ENCODE assay signal across 18 cellular contexts in genomic region chr3:43723121-43723734, GRCh38. TPM values are rescaled to one million over a fixed set of nuclear protein-coding genes. Genes with fewer than 3 reads are reported as not detected.
DNase-seq lines count a peak whose midpoint lies in the region; ATAC-seq and TF ChIP-seq lines count a peak whose summit lies in the region.
"Had no signal": no experiment of that assay in that cellular context is flagged by ENCODE, and none has a peak within 500 bp of the region (broad histone marks: within the 10 kb centered on the region; RNA-seq: fewer than 3 reads in every experiment).

No MANE protein-coding gene starts in this region.

- H3K36me3 Mint-ChIP-seq in activated T-helper 17 cell treated with anti-CD3 and anti-CD28 coated beads, Interleukin-2, amount 50 U/mL, for 72 hours (ENCODE audit: low read depth) = peaks cover 34% of the 10 kb centered on the region
- H3K36me3 Mint-ChIP-seq: type B pancreatic cell had no signal

- no peaks in the 10 kb centered on the region for H3K27me3 Mint-ChIP-seq in activated T-helper 17 cell treated with anti-CD3 and anti-CD28 coated beads, Interleukin-2, amount 50 U/mL, for 72 hours
- H3K27me3 Mint-ChIP-seq: activated B cell treated with CpG ODN at 0.5 μM for 24 hours; activated naive CD8-positive, alpha-beta T cell treated with anti-CD3 and anti-CD28 coated beads for 36 hours; CD4-positive, alpha-beta T cell; stimulated activated memory B cell treated with anti-CD40 and anti-IgM and Interleukin-4, amounts not matched to agents 10 μg/mL and 1 μg/mL and 100 μg/mL, for 72 hours; type B pancreatic cell had no signal

- ATAC-seq in HG03196 (IDR thresholded peaks at IDR 0.05; ENCODE audit: unreplicated experiment) = no peak
- ATAC-seq in activated T-helper 17 cell treated with anti-CD3 and anti-CD28 coated beads, Interleukin-2, amount 50 U/mL, for 72 hours (replicated peaks) = no peak
- ATAC-seq: stimulated activated memory B cell treated with anti-CD40 and anti-IgM and Interleukin-4, amounts not matched to agents 10 μg/mL and 1 μg/mL and 100 μg/mL, for 72 hours had no signal

- no peaks in the 10 kb centered on the region for H3K4me1 Mint-ChIP-seq in activated T-helper 17 cell treated with anti-CD3 and anti-CD28 coated beads, Interleukin-2, amount 50 U/mL, for 72 hours
- H3K4me1 Mint-ChIP-seq: activated B cell treated with CpG ODN at 0.5 μM for 24 hours; activated naive CD8-positive, alpha-beta T cell treated with anti-CD3 and anti-CD28 coated beads for 36 hours; stimulated activated memory B cell treated with anti-CD40 and anti-IgM and Interleukin-4, amounts not matched to agents 10 μg/mL and 1 μg/mL and 100 μg/mL, for 72 hours had no signal

- H3K27me3 ChIP-seq in vagina = no peaks in the 10 kb centered on the region
- H3K27me3 ChIP-seq: neural progenitor cell had no signal

- no peak overlapping the region for H3K27ac ChIP-seq in vagina
- H3K27ac ChIP-seq: neural progenitor cell had no signal

- H3K27ac Mint-ChIP-seq in activated T-helper 17 cell treated with anti-CD3 and anti-CD28 coated beads, Interleukin-2, amount 50 U/mL, for 72 hours = no peak overlapping the region
- H3K27ac Mint-ChIP-seq: activated B cell treated with CpG ODN at 0.5 μM for 24 hours; activated naive CD8-positive, alpha-beta T cell treated with anti-CD3 and anti-CD28 coated beads for 36 hours; CD4-positive, alpha-beta T cell; neural progenitor cell; stimulated activated memory B cell treated with anti-CD40 and anti-IgM and Interleukin-4, amounts not matched to agents 10 μg/mL and 1 μg/mL and 100 μg/mL, for 72 hours; T-helper 2 cell treated with Interferon-gamma antibody and Interleukin-4, amounts not matched to agents 5 μg/mL and 100 μg/mL, for 36 hours; type B pancreatic cell had no signal

- peaks cover 0 to 8% of the 10 kb centered on the region in 2 donors for H3K36me3 ChIP-seq in vagina
- H3K36me3 ChIP-seq: neural progenitor cell had no signal

- TF ChIP-seq POLR2A in vagina (IDR thresholded peaks at IDR 0.05) = no peak

- DNase-seq in AG08395 (ENCODE audit: low spot score) (peak; percentile 3), NCI-H226 (peak; percentile 76), cardiac fibroblast (ENCODE audit: low read depth in 2 of 2) (peak; percentile 73 to 88), myocyte (ENCODE audit: low read depth) (peak; percentile 27), vagina (ENCODE audit: extremely low spot score in 2 of 2) (no peak), inferior parietal cortex (ENCODE audit: extremely low spot score) (no peak)
- DNase-seq: activated B cell treated with CpG ODN at 0.5 μM for 24 hours; activated naive CD8-positive, alpha-beta T cell treated with anti-CD3 and anti-CD28 coated beads for 36 hours; CD4-positive, alpha-beta T cell; midbrain; NCI-H1930; NCI-H526 had no signal

- no peaks in the 10 kb centered on the region for H3K4me1 ChIP-seq in vagina
- H3K4me1 ChIP-seq: neural progenitor cell had no signal

- intact Hi-C loops in vagina (cut with DNase I) = no loop called here

- no peaks in the 10 kb centered on the region for H3K9me3 Mint-ChIP-seq in activated T-helper 17 cell treated with anti-CD3 and anti-CD28 coated beads, Interleukin-2, amount 50 U/mL, for 72 hours
- H3K9me3 Mint-ChIP-seq: activated B cell treated with CpG ODN at 0.5 μM for 24 hours; activated naive CD8-positive, alpha-beta T cell treated with anti-CD3 and anti-CD28 coated beads for 36 hours; CD4-positive, alpha-beta T cell; neural progenitor cell; stimulated activated memory B cell treated with anti-CD40 and anti-IgM and Interleukin-4, amounts not matched to agents 10 μg/mL and 1 μg/mL and 100 μg/mL, for 72 hours; T-helper 2 cell treated with Interferon-gamma antibody and Interleukin-4, amounts not matched to agents 5 μg/mL and 100 μg/mL, for 36 hours; type B pancreatic cell had no signal

- TF ChIP-seq CTCF in cardiac fibroblast (IDR thresholded peaks at IDR 0.05; ENCODE audit: low read depth, low read length) = no peak
- TF ChIP-seq CTCF in vagina (IDR thresholded peaks at IDR 0.05) = no peak

- H3K9me3 ChIP-seq in vagina = no peaks in the 10 kb centered on the region

- H3K4me3 ChIP-seq in cardiac fibroblast (replicated peaks in 1 of 2; ENCODE audit: low read depth in 2 of 2, low read length in 2 of 2) (no peak overlapping the region), vagina (no peak overlapping the region)
- H3K4me3 ChIP-seq: neural progenitor cell had no signal

- H3K4me3 Mint-ChIP-seq in activated T-helper 17 cell treated with anti-CD3 and anti-CD28 coated beads, Interleukin-2, amount 50 U/mL, for 72 hours = no peak overlapping the region
- H3K4me3 Mint-ChIP-seq: activated B cell treated with CpG ODN at 0.5 μM for 24 hours; activated naive CD8-positive, alpha-beta T cell treated with anti-CD3 and anti-CD28 coated beads for 36 hours; CD4-positive, alpha-beta T cell; neural progenitor cell; stimulated activated memory B cell treated with anti-CD40 and anti-IgM and Interleukin-4, amounts not matched to agents 10 μg/mL and 1 μg/mL and 100 μg/mL, for 72 hours; T-helper 2 cell treated with Interferon-gamma antibody and Interleukin-4, amounts not matched to agents 5 μg/mL and 100 μg/mL, for 36 hours; type B pancreatic cell had no signal

RNA-seq across cellular contexts. Expression of gene ABHD5, which starts 32.5 kb away (rescaled TPM):
- total RNA-seq in myocyte = 26.9 and 28.3 TPM in 2 replicates
- 17.0 TPM for polyA plus RNA-seq in myocyte (2012)
- 34.1 TPM for total RNA-seq in vagina
- 10 to 100 TPM in 1 of 2 donors, 1 to 10 TPM in 1; 8.3 to 17.3 TPM for total RNA-seq in activated T-helper 17 cell treated with anti-CD3 and anti-CD28 coated beads, Interleukin-2, amount 50 U/mL, for 72 hours

Comparison
In these comparisons a context has a peak if more than half of its experiments do, and no peak if none do; other contexts are left out.
1. DNase-seq: peak in AG08395 (single experiment), NCI-H226 (single experiment), cardiac fibroblast (2 of 2) and myocyte (single experiment); none in vagina (0 of 2) and inferior parietal cortex (single experiment).